Comparison of ENCODE assay signal across 11 cellular contexts in genomic region chr7:138125598-138126111, GRCh38. TPM values are rescaled to one million over a fixed set of nuclear protein-coding genes. Genes with fewer than 3 reads are reported as not detected.
DNase-seq lines count a peak whose midpoint lies in the region; ATAC-seq, FAIRE-seq and TF ChIP-seq lines count a peak whose summit lies in the region.
"Had no signal": no experiment of that assay in that cellular context is flagged by ENCODE, and none has a peak within 500 bp of the region (broad histone marks: within the 10 kb centered on the region; RNA-seq: fewer than 3 reads in every experiment).

No MANE protein-coding gene starts in this region.

- H3K9me3 ChIP-seq in cardiac muscle cell (ENCODE audit: low read depth) (no peaks in the 10 kb centered on the region), upper lobe of right lung (no peaks in the 10 kb centered on the region), ascending aorta (no peaks in the 10 kb centered on the region)

- H3K27ac ChIP-seq in cardiac muscle cell: peak overlapping the region; percentile 88
- peak overlapping the region; percentile 30 for H3K27ac ChIP-seq in upper lobe of right lung
- no peak overlapping the region for H3K27ac ChIP-seq in ascending aorta
- H3K27ac ChIP-seq: BLaER1 had no signal

- intact Hi-C loops in cardiac septum (cut with DNase I): no loop called here
- intact Hi-C loops in upper lobe of right lung (cut with DNase I): no loop called here
- intact Hi-C loops in ascending aorta (cut with DNase I): no loop called here

- H3K4me3 ChIP-seq in cardiac muscle cell (no peak overlapping the region), bronchial epithelial cell (ENCODE audit: low read depth, low read length) (no peak overlapping the region), upper lobe of right lung (no peak overlapping the region), ascending aorta (no peak overlapping the region)
- H3K4me3 ChIP-seq: BLaER1 had no signal

- TF ChIP-seq CTCF in cardiac muscle cell (IDR thresholded peaks at IDR 0.05; ENCODE audit: low read depth, low read length) (no peak), bronchial epithelial cell (IDR thresholded peaks at IDR 0.05; ENCODE audit: insufficient read depth, low read length, severe bottlenecking) (no peak), upper lobe of right lung (IDR thresholded peaks at IDR 0.05) (no peak), ascending aorta (IDR thresholded peaks at IDR 0.05) (no peak)

- H3K4me1 ChIP-seq in cardiac muscle cell (ENCODE audit: low read depth) (peaks cover 21% of the 10 kb centered on the region), upper lobe of right lung (no peaks in the 10 kb centered on the region), ascending aorta (no peaks in the 10 kb centered on the region)
- H3K4me1 ChIP-seq: BLaER1 had no signal

- H3K36me3 ChIP-seq in cardiac muscle cell: no peaks in the 10 kb centered on the region
- no peaks in the 10 kb centered on the region for H3K36me3 ChIP-seq in bronchial epithelial cell (ENCODE audit: control insufficient read depth, insufficient read depth, low read length)
- H3K36me3 ChIP-seq in upper lobe of right lung: no peaks in the 10 kb centered on the region
- H3K36me3 ChIP-seq in ascending aorta: no peaks in the 10 kb centered on the region
- H3K36me3 ChIP-seq: BLaER1 had no signal

- DNase-seq in cardiac muscle cell (ENCODE audit: low read depth in 1 of 2, low spot score in 1 of 2) (no peak), cardiac septum (ENCODE audit: low spot score) (no peak), bronchial epithelial cell (ENCODE audit: low read depth) (peak; percentile 77), upper lobe of right lung (no peak), HTR-8/SVneo (ENCODE audit: insufficient read length, low spot score) (no peak), ascending aorta (ENCODE audit: low spot score in 2 of 2) (no peak), inferior parietal cortex (ENCODE audit: extremely low spot score) (no peak)
- DNase-seq: NCI-H748 treated with DMSO at 0.1 percent for 48 hours had no signal

- peak; percentile 90 for ATAC-seq in HG03378 (IDR thresholded peaks at IDR 0.05; ENCODE audit: unreplicated experiment)
- ATAC-seq in upper lobe of right lung: peak; percentile 83

- H3K27me3 ChIP-seq in cardiac muscle cell: no peaks in the 10 kb centered on the region
- no peaks in the 10 kb centered on the region for H3K27me3 ChIP-seq in bronchial epithelial cell (ENCODE audit: control insufficient read depth, insufficient read depth, low read length)
- H3K27me3 ChIP-seq in upper lobe of right lung: no peaks in the 10 kb centered on the region
- H3K27me3 ChIP-seq in ascending aorta: no peaks in the 10 kb centered on the region
- H3K27me3 ChIP-seq: BLaER1 had no signal

- FAIRE-seq in bronchial epithelial cell (lab: Jason Lieb, UNC) (no peak), HTR-8/SVneo (lab: Jason Lieb, UNC) (no peak)

RNA-seq across cellular contexts. Expression of gene AKR1D1, which starts 49.4 kb away (rescaled TPM):
- 0.28 TPM in 1 of 2 replicates, not detected in the other for total RNA-seq in cardiac muscle cell
- 0.18 TPM in 1 of 2 replicates, not detected in the other for polyA plus RNA-seq in cardiac muscle cell
- not detected for total RNA-seq in cardiac septum
- total RNA-seq in bronchial epithelial cell: under 0.01 TPM in 1 of 2 replicates, not detected in the other
- total RNA-seq in upper lobe of right lung: not detected
- total RNA-seq in ascending aorta: not detected
- total RNA-seq: dermis microvascular lymphatic vessel endothelial cell had no signal

Comparison
In these comparisons a context has a peak if more than half of its experiments do, and no peak if none do; other contexts are left out.
1. H3K27ac ChIP-seq: peak in cardiac muscle cell (single experiment) and upper lobe of right lung (single experiment); none in ascending aorta (0 of 2).